In genomic region chr18:79404567-79404910, GRCh38 we compare ENCODE assay signal across 9 cellular contexts. TPM values are rescaled to one million over a fixed set of nuclear protein-coding genes. Genes with fewer than 3 reads are reported as not detected.
DNase-seq lines count a peak whose midpoint lies in the region; ATAC-seq lines count a peak whose summit lies in the region.
"Had no signal": no experiment of that assay in that cellular context is flagged by ENCODE, and none has a peak within 500 bp of the region (broad histone marks: within the 10 kb centered on the region; RNA-seq: fewer than 3 reads in every experiment).

No MANE protein-coding gene starts in this region.

- peak; percentile 59 for DNase-seq in stimulated activated CD4-positive, alpha-beta T cell treated with anti-CD3 and anti-CD28 coated beads, Interleukin-15, amount 100 ng/mL, for 24 hours
- no peak for DNase-seq in stimulated activated CD4-positive, alpha-beta T cell treated with anti-CD3 and anti-CD28 coated beads, Interleukin-4, amount 100 ng/mL, for 4 hours
- no peak for DNase-seq in activated T-helper 1 cell treated with anti-CD3 and anti-CD28 coated beads, Interleukin-12 subunit alpha, Interleukin-12 subunit beta, Interleukin-2, Interleukin-4 antibody, amounts not matched to agents 30 ng/mL and 10 ng/mL and 1 ng/mL, durations not matched to agents 14 hours and 24 hours and 36 hours (ENCODE audit: low spot score)
- no peak for DNase-seq in amniotic stem cell (lab: John Stamatoyannopoulos, UW)
- no peak for DNase-seq in ACHN
- DNase-seq in cerebellum (ENCODE audit: low spot score): no peak
- DNase-seq: KG1 had no signal

- peak overlapping the region; percentile 49 to 78 for H3K27ac ChIP-seq in mucosa of rectum (ENCODE audit: low read depth in 2 of 2, low read length in 2 of 2)

- H3K4me1 Mint-ChIP-seq in activated T-helper 1 cell treated with anti-CD3 and anti-CD28 coated beads, Interleukin-12 subunit alpha, Interleukin-12 subunit beta, Interleukin-2, Interleukin-4 antibody, amounts not matched to agents 30 ng/mL and 10 ng/mL and 1 ng/mL, durations not matched to agents 14 hours and 24 hours and 36 hours (ENCODE audit: low read depth): peaks cover 59% of the 10 kb centered on the region

- peaks cover 32% of the 10 kb centered on the region for H3K36me3 Mint-ChIP-seq in activated T-helper 1 cell treated with anti-CD3 and anti-CD28 coated beads, Interleukin-12 subunit alpha, Interleukin-12 subunit beta, Interleukin-2, Interleukin-4 antibody, amounts not matched to agents 30 ng/mL and 10 ng/mL and 1 ng/mL, durations not matched to agents 14 hours and 24 hours and 36 hours (ENCODE audit: low read depth)

- H3K36me3 ChIP-seq in mucosa of rectum (ENCODE audit: control insufficient read depth in 2 of 2, insufficient read depth in 2 of 2, low read length in 2 of 2): no peaks in the 10 kb centered on the region

- no peak for ATAC-seq in GM21723 (IDR thresholded peaks at IDR 0.05; ENCODE audit: unreplicated experiment)

- in situ Hi-C loops in ACHN (cut with HindIII; ENCODE audit: low pct_ligation_motif_present, low pct_unique_long_range_greater_than_20kb, low sequenced_read_pairs): no loop called here

- peaks cover 7 to 12% of the 10 kb centered on the region in 2 donors for H3K4me1 ChIP-seq in mucosa of rectum (ENCODE audit: control insufficient read depth in 2 of 2, insufficient read depth in 2 of 2, low read length in 2 of 2)

- H3K27me3 Mint-ChIP-seq in activated T-helper 1 cell treated with anti-CD3 and anti-CD28 coated beads, Interleukin-12 subunit alpha, Interleukin-12 subunit beta, Interleukin-2, Interleukin-4 antibody, amounts not matched to agents 30 ng/mL and 10 ng/mL and 1 ng/mL, durations not matched to agents 14 hours and 24 hours and 36 hours (ENCODE audit: insufficient read depth): no peaks in the 10 kb centered on the region

- peak overlapping the region; percentile 84 for H3K4me3 Mint-ChIP-seq in activated T-helper 1 cell treated with anti-CD3 and anti-CD28 coated beads, Interleukin-12 subunit alpha, Interleukin-12 subunit beta, Interleukin-2, Interleukin-4 antibody, amounts not matched to agents 30 ng/mL and 10 ng/mL and 1 ng/mL, durations not matched to agents 14 hours and 24 hours and 36 hours

- no peaks in the 10 kb centered on the region for H3K9me3 Mint-ChIP-seq in activated T-helper 1 cell treated with anti-CD3 and anti-CD28 coated beads, Interleukin-12 subunit alpha, Interleukin-12 subunit beta, Interleukin-2, Interleukin-4 antibody, amounts not matched to agents 30 ng/mL and 10 ng/mL and 1 ng/mL, durations not matched to agents 14 hours and 24 hours and 36 hours

- H3K9ac ChIP-seq in mucosa of rectum (ENCODE audit: low read depth in 1 of 2, low read length in 2 of 2): no peak overlapping the region

- intact Hi-C loops in activated T-helper 1 cell treated with anti-CD3 and anti-CD28 coated beads, Interleukin-12 subunit alpha, Interleukin-12 subunit beta, Interleukin-2, Interleukin-4 antibody, amounts not matched to agents 30 ng/mL and 10 ng/mL and 1 ng/mL, durations not matched to agents 14 hours and 24 hours and 36 hours (cut with micrococcal nuclease): no loop called here

- H3K27me3 ChIP-seq in mucosa of rectum (ENCODE audit: control insufficient read depth in 2 of 2, insufficient read depth in 2 of 2, low read length in 2 of 2): peaks cover 0 to 7% of the 10 kb centered on the region in 2 donors

- H3K9me3 ChIP-seq in mucosa of rectum (ENCODE audit: control insufficient read depth in 2 of 2, low read length in 2 of 2): no peaks in the 10 kb centered on the region

- peak overlapping the region; percentile 71 for H3K27ac Mint-ChIP-seq in activated T-helper 1 cell treated with anti-CD3 and anti-CD28 coated beads, Interleukin-12 subunit alpha, Interleukin-12 subunit beta, Interleukin-2, Interleukin-4 antibody, amounts not matched to agents 30 ng/mL and 10 ng/mL and 1 ng/mL, durations not matched to agents 14 hours and 24 hours and 36 hours

- H3K4me3 ChIP-seq in mucosa of rectum (ENCODE audit: low read length in 2 of 2): no peak overlapping the region

RNA-seq across cellular contexts. Expression of gene NFATC1, which starts 8.8 kb away (rescaled TPM):
- 102 and 103 TPM in 2 replicates for total RNA-seq in activated T-helper 1 cell treated with anti-CD3 and anti-CD28 coated beads, Interleukin-12 subunit alpha, Interleukin-12 subunit beta, Interleukin-2, Interleukin-4 antibody, amounts not matched to agents 30 ng/mL and 10 ng/mL and 1 ng/mL, durations not matched to agents 14 hours and 24 hours and 36 hours
- 2.7 TPM for total RNA-seq in cerebellum

Comparison
In these comparisons a context has a peak if more than half of its experiments do, and no peak if none do; other contexts are left out.
1. RNA of gene NFATC1, which starts 8.8 kb away (total RNA-seq): 102 to 103 TPM in activated T-helper 1 cell treated with anti-CD3 and anti-CD28 coated beads, Interleukin-12 subunit alpha, Interleukin-12 subunit beta, Interleukin-2, Interleukin-4 antibody, amounts not matched to agents 30 ng/mL and 10 ng/mL and 1 ng/mL, durations not matched to agents 14 hours and 24 hours and 36 hours; 2.7 TPM in cerebellum (single experiment); every median in the first group is over 10 times any median in the second.